28 cellular contexts compared by ENCODE assay signal in the genomic region with DNA sequence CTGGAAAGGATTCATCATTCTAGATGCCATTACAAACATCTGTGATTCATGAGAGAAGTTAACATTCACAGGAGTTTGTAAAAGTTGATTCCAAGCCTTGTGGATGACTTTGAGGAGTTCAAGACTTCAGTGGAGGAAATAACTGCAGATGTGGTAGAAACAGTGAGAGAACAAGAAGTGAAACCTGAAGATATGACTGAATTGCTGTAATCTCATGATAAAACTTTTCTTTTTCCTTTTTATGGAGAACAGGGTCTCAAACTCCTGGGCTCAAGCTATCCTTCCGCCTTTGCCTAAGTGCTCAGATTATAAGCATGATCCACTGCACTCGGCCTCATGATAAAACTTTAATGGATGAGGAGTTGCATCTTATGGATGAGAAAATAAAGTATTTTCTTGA.
"Had no signal": no experiment of that assay in that cellular context is flagged by ENCODE, and none has a peak within 500 bp of the region (broad histone marks: within the 10 kb centered on the region; RNA-seq: fewer than 3 reads in every experiment).

No MANE protein-coding gene starts in this region.

- H3K36me3 ChIP-seq: gastrocnemius medialis, ovary, right lobe of liver, vagina had no signal

- DNase-seq: activated B cell treated with CpG ODN at 0.5 μM for 24 hours; activated CD8-positive, alpha-beta memory T cell treated with anti-CD3 and anti-CD28 coated beads, Interleukin-2, amount 10 ng/mL, durations not matched to agents 7 days and 5 days; activated CD8-positive, alpha-beta T cell treated with anti-CD3 and anti-CD28 coated beads, Interleukin-2, amount 10 ng/mL, durations not matched to agents 7 days and 5 days; activated naive CD8-positive, alpha-beta T cell treated with anti-CD3 and anti-CD28 coated beads, Interleukin-2, amount 50 U/mL, for 24 hours; activated T-cell treated with anti-CD3 and anti-CD28 coated beads, Interleukin-2, amount 50 U/mL, for 48 hours; amygdala; caudate nucleus; cortex of kidney; effector memory CD8-positive, alpha-beta T cell; erythroblast; gastrocnemius medialis; islet precursor cell; left cardiac atrium; midbrain; naive thymus-derived CD4-positive, alpha-beta T cell; ovary; right lobe of liver; stimulated activated CD4-positive, alpha-beta T cell treated with anti-CD3 and anti-CD28 coated beads, Interleukin-12 subunit alpha, Interleukin-12 subunit beta, amount 100 ng/mL, for 4 hours; stimulated activated CD4-positive, alpha-beta T cell treated with anti-CD3 and anti-CD28 coated beads, Interleukin-4, amount 100 ng/mL, for 1 hour had no signal

- H3K9me3 Mint-ChIP-seq: activated B cell treated with CpG ODN at 0.5 μM for 24 hours; activated naive CD4-positive, alpha-beta T cell treated with anti-CD3 and anti-CD28 coated beads, Interleukin-2, amount 50 U/mL, for 24 hours; activated naive CD8-positive, alpha-beta T cell treated with anti-CD3 and anti-CD28 coated beads, Interleukin-2, amount 50 U/mL, for 24 hours; activated T-helper 2 cell treated with anti-CD3 and anti-CD28 coated beads, Interferon-gamma antibody, Interleukin-2, Interleukin-4, amounts not matched to agents 10 μg/mL and 5 μg/mL and 100 μg/mL, durations not matched to agents 14 hours and 24 hours and 36 hours; effector memory CD8-positive, alpha-beta T cell; memory B cell; naive thymus-derived CD4-positive, alpha-beta T cell; stimulated activated naive CD8-positive, alpha-beta T cell treated with anti-CD3 and anti-CD28 coated beads, Interleukin-15, Interleukin-2, amounts not matched to agents 100 ng/mL and 50 ng/mL, for 24 hours had no signal

- H3K27ac ChIP-seq: gastrocnemius medialis, hepatocyte, ovary, right lobe of liver, skin epidermis, vagina had no signal

- ATAC-seq: activated CD8-positive, alpha-beta memory T cell treated with anti-CD3 and anti-CD28 coated beads, Interleukin-2, amount 10 ng/mL, durations not matched to agents 7 days and 5 days; activated CD8-positive, alpha-beta T cell treated with anti-CD3 and anti-CD28 coated beads, Interleukin-2, amount 10 ng/mL, durations not matched to agents 7 days and 5 days; activated naive CD8-positive, alpha-beta T cell treated with anti-CD3 and anti-CD28 coated beads, Interleukin-2, amount 50 U/mL, for 24 hours; effector memory CD8-positive, alpha-beta T cell; gastrocnemius medialis; left cardiac atrium; naive thymus-derived CD4-positive, alpha-beta T cell had no signal

- H3K4me3 Mint-ChIP-seq: activated B cell treated with CpG ODN at 0.5 μM for 24 hours; activated CD8-positive, alpha-beta memory T cell treated with anti-CD3 and anti-CD28 coated beads, Interleukin-2, amount 10 ng/mL, durations not matched to agents 7 days and 5 days; activated CD8-positive, alpha-beta T cell treated with anti-CD3 and anti-CD28 coated beads, Interleukin-2, amount 10 ng/mL, durations not matched to agents 7 days and 5 days; activated naive CD4-positive, alpha-beta T cell treated with anti-CD3 and anti-CD28 coated beads, Interleukin-2, amount 50 U/mL, for 24 hours; activated naive CD8-positive, alpha-beta T cell treated with anti-CD3 and anti-CD28 coated beads, Interleukin-2, amount 50 U/mL, for 24 hours; effector memory CD8-positive, alpha-beta T cell; memory B cell; naive thymus-derived CD4-positive, alpha-beta T cell; stimulated activated naive CD8-positive, alpha-beta T cell treated with anti-CD3 and anti-CD28 coated beads, Interleukin-15, Interleukin-2, amounts not matched to agents 100 ng/mL and 50 ng/mL, for 24 hours; type B pancreatic cell had no signal

- H3K27me3 ChIP-seq: gastrocnemius medialis, hepatocyte, ovary, right lobe of liver, vagina had no signal

- H3K4me1 ChIP-seq: right lobe of liver, vagina had no signal

- H3K4me3 ChIP-seq: gastrocnemius medialis, hepatocyte, ovary, right lobe of liver, skin epidermis, vagina had no signal

- H3K27ac Mint-ChIP-seq: activated B cell treated with CpG ODN at 0.5 μM for 24 hours; activated CD8-positive, alpha-beta memory T cell treated with anti-CD3 and anti-CD28 coated beads, Interleukin-2, amount 10 ng/mL, durations not matched to agents 7 days and 5 days; activated CD8-positive, alpha-beta T cell treated with anti-CD3 and anti-CD28 coated beads, Interleukin-2, amount 10 ng/mL, durations not matched to agents 7 days and 5 days; activated naive CD4-positive, alpha-beta T cell treated with anti-CD3 and anti-CD28 coated beads, Interleukin-2, amount 50 U/mL, for 24 hours; activated naive CD8-positive, alpha-beta T cell treated with anti-CD3 and anti-CD28 coated beads, Interleukin-2, amount 50 U/mL, for 24 hours; activated T-helper 2 cell treated with anti-CD3 and anti-CD28 coated beads, Interferon-gamma antibody, Interleukin-2, Interleukin-4, amounts not matched to agents 10 μg/mL and 5 μg/mL and 100 μg/mL, durations not matched to agents 14 hours and 24 hours and 36 hours; effector memory CD8-positive, alpha-beta T cell; memory B cell; naive thymus-derived CD4-positive, alpha-beta T cell; stimulated activated naive CD8-positive, alpha-beta T cell treated with anti-CD3 and anti-CD28 coated beads, Interleukin-15, Interleukin-2, amounts not matched to agents 100 ng/mL and 50 ng/mL, for 24 hours; type B pancreatic cell had no signal

- H3K36me3 Mint-ChIP-seq: activated CD8-positive, alpha-beta memory T cell treated with anti-CD3 and anti-CD28 coated beads, Interleukin-2, amount 10 ng/mL, durations not matched to agents 7 days and 5 days; activated naive CD4-positive, alpha-beta T cell treated with anti-CD3 and anti-CD28 coated beads, Interleukin-2, amount 50 U/mL, for 24 hours; memory B cell; naive thymus-derived CD4-positive, alpha-beta T cell had no signal

- H3K27me3 Mint-ChIP-seq: progenitor cell of endocrine pancreas; stimulated activated naive CD8-positive, alpha-beta T cell treated with anti-CD3 and anti-CD28 coated beads, Interleukin-15, Interleukin-2, amounts not matched to agents 100 ng/mL and 50 ng/mL, for 24 hours; type B pancreatic cell had no signal

- H3K9me3 ChIP-seq: gastrocnemius medialis, ovary, right lobe of liver, vagina had no signal

- H3K4me1 Mint-ChIP-seq: activated B cell treated with CpG ODN at 0.5 μM for 24 hours; activated CD8-positive, alpha-beta memory T cell treated with anti-CD3 and anti-CD28 coated beads, Interleukin-2, amount 10 ng/mL, durations not matched to agents 7 days and 5 days; activated naive CD4-positive, alpha-beta T cell treated with anti-CD3 and anti-CD28 coated beads, Interleukin-2, amount 50 U/mL, for 24 hours; activated naive CD8-positive, alpha-beta T cell treated with anti-CD3 and anti-CD28 coated beads, Interleukin-2, amount 50 U/mL, for 24 hours; naive thymus-derived CD4-positive, alpha-beta T cell had no signal
